In the genomic region with DNA sequence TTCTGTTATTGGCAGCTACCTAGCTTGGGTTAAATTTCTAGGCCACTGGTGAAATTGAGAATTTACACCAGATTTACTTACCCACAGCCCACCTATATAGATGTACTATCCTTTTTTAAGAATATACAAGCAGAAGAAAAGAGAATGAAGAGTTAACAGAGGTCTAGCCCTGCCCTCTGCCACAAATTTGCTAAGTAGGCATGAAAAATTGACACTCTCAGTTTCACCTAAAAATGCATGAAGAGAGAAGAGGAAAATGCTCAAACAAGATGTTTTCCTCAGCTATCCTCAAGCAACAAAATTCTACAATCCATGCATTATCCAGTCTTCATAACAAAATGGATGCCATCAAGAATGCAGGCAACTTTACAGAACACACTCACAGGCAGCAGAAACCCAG, we compare ENCODE assay signal across 21 cellular contexts. TPM values are rescaled to one million over a fixed set of nuclear protein-coding genes. Genes with fewer than 3 reads are reported as not detected.
"Had no signal": no experiment of that assay in that cellular context is flagged by ENCODE, and none has a peak within 500 bp of the region (broad histone marks: within the 10 kb centered on the region; RNA-seq: fewer than 3 reads in every experiment).

No MANE protein-coding gene starts in this region.

- DNase-seq: IMR-90, Kasumi-1, KG1, MV-4-11, NCI-H1048, NCI-H1105, NCI-H1417, NCI-H1436 treated with DMSO at 0.1 percent for 48 hours, NCI-H1694, NCI-H187 treated with DMSO at 0.1 percent for 48 hours, NCI-H2029 treated with DMSO at 0.1 percent for 48 hours, NCI-H2171 treated with DMSO at 0.1 percent for 48 hours, NCI-H345, NCI-H524, NCI-H526 treated with DMSO at 0.1 percent for 48 hours, NCI-H748 treated with DMSO at 0.1 percent for 48 hours, SHP77 had no signal

- ATAC-seq: HepG2, Panc1, SK-N-SH treated with all-trans-retinoic acid at 6 μM for 48 hours had no signal

RNA-seq across cellular contexts. Expression of a gene that starts 24.6 kb away (rescaled TPM):
- total RNA-seq: IMR-90, M059J had no signal
- polyA plus RNA-seq: IMR-90 had no signal

RNA-seq across cellular contexts. Expression of a gene that starts 28.4 kb away (rescaled TPM):
- total RNA-seq: IMR-90 had no signal
- polyA plus RNA-seq: IMR-90 had no signal
